In the genomic region with DNA sequence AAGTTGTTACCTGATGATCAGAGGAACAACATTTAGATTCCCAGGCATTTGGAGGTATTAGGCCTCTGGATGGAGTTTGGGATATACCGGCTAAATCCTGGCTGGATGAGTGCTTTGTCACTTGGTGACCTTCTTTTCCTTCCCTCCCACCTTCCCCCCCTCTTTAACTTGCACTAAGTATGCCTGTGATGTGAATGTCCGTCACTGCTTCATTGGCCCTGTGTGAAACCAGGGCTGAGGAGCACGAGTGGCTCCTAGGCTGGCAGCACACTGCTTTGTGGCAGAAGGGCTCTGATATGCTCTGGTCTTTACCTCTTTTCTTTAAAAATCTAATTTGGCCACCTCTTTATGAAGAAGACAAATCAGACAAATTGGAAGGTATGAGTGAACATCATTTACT, we compare ENCODE assay signal across 17 cellular contexts.
A peak's percentile ranks its signal among the peaks of the same experiment; 100 is the strongest.
DNase-seq lines count a peak whose midpoint lies in the region; ATAC-seq and TF ChIP-seq lines count a peak whose summit lies in the region.
"Had no signal": no experiment of that assay in that cellular context is flagged by ENCODE, and none has a peak within 500 bp of the region (broad histone marks: within the 10 kb centered on the region; RNA-seq: fewer than 3 reads in every experiment).

No MANE protein-coding gene starts in this region.

- H3K9ac ChIP-seq in OCI-LY1 (ENCODE audit: low read length): peak overlapping the region; percentile 69; the same call in 1 of the 2 replicates

- H3K27me3 ChIP-seq in CD4-positive, CD25-positive, alpha-beta regulatory T cell (ENCODE audit: control insufficient read depth, insufficient read depth, low read length): no peaks in the 10 kb centered on the region
- no peaks in the 10 kb centered on the region for H3K27me3 ChIP-seq in OCI-LY1 (ENCODE audit: insufficient read depth, low read length)
- no peaks in the 10 kb centered on the region for H3K27me3 ChIP-seq in left ventricle myocardium inferior (ENCODE audit: low read depth)
- no peaks in the 10 kb centered on the region for H3K27me3 ChIP-seq in psoas muscle (ENCODE audit: insufficient read depth in 3 of 3, low read length in 2 of 3)

- H2AFZ ChIP-seq in OCI-LY1 (ENCODE audit: low read length): no peak overlapping the region
- H2AFZ ChIP-seq: PC-9 had no signal

- no peaks in the 10 kb centered on the region for H3K9me3 Mint-ChIP-seq in CD4-positive, CD25-positive, alpha-beta regulatory T cell
- H3K9me3 Mint-ChIP-seq: stimulated activated naive CD8-positive, alpha-beta T cell treated with anti-CD3 and anti-CD28 coated beads, Interleukin-15, amount 100 ng/mL, for 72 hours had no signal

- H3K36me3 Mint-ChIP-seq in CD4-positive, CD25-positive, alpha-beta regulatory T cell: peaks cover 21% of the 10 kb centered on the region

- no peaks in the 10 kb centered on the region for H3K9me3 ChIP-seq in CD4-positive, CD25-positive, alpha-beta regulatory T cell (ENCODE audit: control insufficient read depth in 2 of 2, low read length in 2 of 2)
- H3K9me3 ChIP-seq in OCI-LY1 (ENCODE audit: low read length): no peaks in the 10 kb centered on the region
- no peaks in the 10 kb centered on the region for H3K9me3 ChIP-seq in left ventricle myocardium inferior (replicated peaks)
- H3K9me3 ChIP-seq in psoas muscle: no peaks in the 10 kb centered on the region

- peak overlapping the region in 2 of 4 donors; percentile 38 to 70 for H3K4me3 Mint-ChIP-seq in CD4-positive, CD25-positive, alpha-beta regulatory T cell
- H3K4me3 Mint-ChIP-seq: stimulated activated naive CD8-positive, alpha-beta T cell treated with anti-CD3 and anti-CD28 coated beads, Interleukin-15, amount 100 ng/mL, for 72 hours had no signal

- peak overlapping the region; percentile 84 for H3K4me2 ChIP-seq in OCI-LY1 (ENCODE audit: low read length)
- H3K4me2 ChIP-seq: PC-9 had no signal

- no peak overlapping the region for H3K27ac ChIP-seq in CD4-positive, CD25-positive, alpha-beta regulatory T cell (ENCODE audit: insufficient read depth, low read length, poor library complexity, severe bottlenecking)
- H3K27ac ChIP-seq in OCI-LY1 (ENCODE audit: low read depth, low read length, poor library complexity, severe bottlenecking) (peak overlapping the region; percentile 100), left ventricle myocardium inferior (replicated peaks) (peak overlapping the region; percentile 87), psoas muscle (peak overlapping the region; percentile 64)
- H3K27ac ChIP-seq: PC-9 had no signal

- H3K4me1 ChIP-seq in CD4-positive, CD25-positive, alpha-beta regulatory T cell (ENCODE audit: control insufficient read depth, insufficient read depth, low read length, poor library complexity, severe bottlenecking): peaks cover 24% of the 10 kb centered on the region
- peaks cover 99% of the 10 kb centered on the region for H3K4me1 ChIP-seq in OCI-LY1 (ENCODE audit: insufficient read depth, low read length, severe bottlenecking)
- H3K4me1 ChIP-seq in left ventricle myocardium inferior: peaks cover 84% of the 10 kb centered on the region
- peaks cover 47% of the 10 kb centered on the region for H3K4me1 ChIP-seq in psoas muscle

- H4K20me1 ChIP-seq in OCI-LY1 (ENCODE audit: insufficient read depth, low read length): no peaks in the 10 kb centered on the region

- peak overlapping the region; percentile 51 to 89 (median 89) for H3K27ac Mint-ChIP-seq in CD4-positive, CD25-positive, alpha-beta regulatory T cell

- no peak for DNase-seq in CD4-positive, CD25-positive, alpha-beta regulatory T cell
- DNase-seq in left ventricle myocardium inferior (no peak), psoas muscle (no peak), NCI-H2081 treated with DMSO at 0.1 percent for 48 hours (lab: John Stamatoyannopoulos, UW) (no peak), ecto neural progenitor cell (ENCODE audit: low spot score) (no peak)
- DNase-seq in activated T-cell treated with anti-CD3 and anti-CD28 coated beads, Interleukin-2, amount 50 U/mL, for 1 hour: no peak
- DNase-seq: activated CD8-positive, alpha-beta memory T cell treated with anti-CD3 and anti-CD28 coated beads, Interleukin-2, amount 50 U/mL, for 4 hours; activated effector memory CD4-positive, alpha-beta T cell treated with Interleukin-2 at 50 U/mL for 16 hours; dermis blood vessel endothelial cell; NCI-H1092; NCI-H1930; PC-9; stimulated activated CD4-positive, alpha-beta T cell treated with anti-CD3 and anti-CD28 coated beads, Interleukin-4, amount 100 ng/mL, for 24 hours; stimulated activated naive CD8-positive, alpha-beta T cell treated with anti-CD3 and anti-CD28 coated beads, Interleukin-15, amount 100 ng/mL, for 72 hours; trophoblast cell had no signal

- H3K27me3 Mint-ChIP-seq in CD4-positive, CD25-positive, alpha-beta regulatory T cell: no peaks in the 10 kb centered on the region
- H3K27me3 Mint-ChIP-seq: stimulated activated naive CD8-positive, alpha-beta T cell treated with anti-CD3 and anti-CD28 coated beads, Interleukin-15, amount 100 ng/mL, for 72 hours had no signal

- H3K4me3 ChIP-seq in CD4-positive, CD25-positive, alpha-beta regulatory T cell (ENCODE audit: low read depth, low read length): no peak overlapping the region
- H3K4me3 ChIP-seq in OCI-LY1 (ENCODE audit: low read depth, low read length, poor library complexity, severe bottlenecking) (peak overlapping the region; percentile 58), left ventricle myocardium inferior (peak overlapping the region; percentile 61), psoas muscle (no peak overlapping the region)
- H3K4me3 ChIP-seq: PC-9 had no signal

- H3K4me1 Mint-ChIP-seq in CD4-positive, CD25-positive, alpha-beta regulatory T cell: peaks cover 15 to 59% (median 45%) of the 10 kb centered on the region in 4 donors

- 59 to 92% (median 67%) methylated on average over 3 of the region's 3 CpGs for WGBS in psoas muscle, 3 donors

- no peak for TF ChIP-seq CTCF in OCI-LY1 (IDR thresholded peaks at IDR 0.05; ENCODE audit: low read length)
- no peak for TF ChIP-seq CTCF in left ventricle myocardium inferior (IDR thresholded peaks at IDR 0.05; ENCODE audit: borderline replicate concordance)
- TF ChIP-seq CTCF in psoas muscle (IDR thresholded peaks at IDR 0.05): no peak

- no peaks in the 10 kb centered on the region for H3K9me2 ChIP-seq in OCI-LY1 (ENCODE audit: low read depth, low read length)

- ATAC-seq in CD4-positive, CD25-positive, alpha-beta regulatory T cell (ENCODE audit: low read depth in 2 of 2): no peak
- ATAC-seq in psoas muscle (peak in 1 of 4 donors; percentile 6), HG03342 (IDR thresholded peaks at IDR 0.05; ENCODE audit: unreplicated experiment) (no peak)
- ATAC-seq: stimulated activated naive CD8-positive, alpha-beta T cell treated with anti-CD3 and anti-CD28 coated beads, Interleukin-15, amount 100 ng/mL, for 72 hours had no signal

- intact Hi-C loops in left ventricle myocardium inferior (cut with micrococcal nuclease) (no loop called here), psoas muscle (cut with DNase I) (no loop called here)

- H3K79me2 ChIP-seq in OCI-LY1 (ENCODE audit: insufficient read depth, low read length): no peaks in the 10 kb centered on the region

- peaks cover 51% of the 10 kb centered on the region for H3K36me3 ChIP-seq in CD4-positive, CD25-positive, alpha-beta regulatory T cell (ENCODE audit: control insufficient read depth, insufficient read depth, low read length)
- H3K36me3 ChIP-seq in OCI-LY1 (ENCODE audit: insufficient read depth, low read length) (peaks cover 5% of the 10 kb centered on the region; the same call in 1 of the 2 replicates), left ventricle myocardium inferior (no peaks in the 10 kb centered on the region), psoas muscle (ENCODE audit: insufficient read depth in 1 of 2, low read depth in 1 of 2) (peaks cover 0 to 10% of the 10 kb centered on the region in 2 donors)

- H3F3A ChIP-seq in OCI-LY1 (ENCODE audit: insufficient read depth, low read length): peaks cover 19% of the 10 kb centered on the region; the same call in 1 of the 2 replicates

Comparison
In these comparisons a context has a peak if more than half of its experiments do, and no peak if none do; other contexts are left out.
1. H3K4me3 ChIP-seq: peak in OCI-LY1 (single experiment) and left ventricle myocardium inferior (single experiment); none in CD4-positive, CD25-positive, alpha-beta regulatory T cell (single experiment) and psoas muscle (single experiment).